ENCODE assay signal across 8 cellular contexts in the genomic region with DNA sequence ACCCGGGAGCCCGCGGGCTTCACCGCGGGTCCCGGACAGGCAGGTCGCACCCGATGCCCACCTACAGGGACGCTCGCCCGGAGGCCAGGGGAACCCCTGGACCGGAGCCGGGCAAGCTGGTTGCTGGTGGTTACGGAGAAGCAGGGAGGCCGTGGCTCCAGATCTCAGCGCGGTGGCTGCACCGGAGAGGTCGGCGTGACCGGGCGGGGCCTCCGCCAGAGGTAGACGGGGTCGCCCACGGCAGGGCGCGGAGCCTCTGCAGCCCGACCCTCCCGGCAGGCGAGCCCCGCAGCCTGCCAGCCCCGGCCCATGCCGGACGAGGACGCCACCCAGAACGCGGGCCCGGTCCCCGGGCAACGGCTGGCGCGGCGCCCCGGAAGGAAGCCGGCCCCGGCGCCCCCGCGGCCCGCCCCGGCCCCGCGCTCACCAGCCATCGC. TPM values are rescaled to one million over a fixed set of nuclear protein-coding genes. Genes with fewer than 3 reads are reported as not detected.
DNase-seq lines count a peak whose midpoint lies in the region; ATAC-seq and TF ChIP-seq lines count a peak whose summit lies in the region.

No MANE protein-coding gene starts in this region.

- WGBS in lower leg skin, 2 donors, result 0% methylated on average over 19 to 23 of the region's 55 CpGs
- 0% methylated on average over 1 to 35 of the region's 55 CpGs for WGBS in upper lobe of left lung, 2 donors

- TF ChIP-seq EP300 in upper lobe of left lung (IDR thresholded peaks at IDR 0.05), result no peak

- H3K9ac ChIP-seq in BLaER1, result peak overlapping the region; percentile 87

- in situ Hi-C loops in astrocyte of the spinal cord (cut with HindIII; ENCODE audit: low sequenced_read_pairs), result no loop called here

- H3K4me3 ChIP-seq in BLaER1, result peak overlapping the region; percentile 91
- peak overlapping the region; percentile 65 for H3K4me3 ChIP-seq in astrocyte of the spinal cord (ENCODE audit: low read depth, low read length)
- H3K4me3 ChIP-seq in lower leg skin (ENCODE audit: low read depth, poor library complexity, severe bottlenecking), result peak overlapping the region; percentile 60
- H3K4me3 ChIP-seq in upper lobe of left lung, result peak overlapping the region; percentile 45 to 98 (median 88)

- ATAC-seq in GM19395 (IDR thresholded peaks at IDR 0.05; ENCODE audit: unreplicated experiment) (peak; percentile 44), HG03460 (IDR thresholded peaks at IDR 0.05; ENCODE audit: unreplicated experiment) (peak; percentile 21), upper lobe of left lung (ENCODE audit: low FRiP score in 2 of 2) (no peak)

- intact Hi-C loops in lower leg skin (cut with DNase I; ENCODE audit: low total_unique reads), result no loop called here

- TF ChIP-seq POLR2A in lower leg skin (IDR thresholded peaks at IDR 0.05), result no peak
- TF ChIP-seq POLR2A in upper lobe of left lung (IDR thresholded peaks at IDR 0.05), result no peak

- H3K4me1 ChIP-seq in BLaER1 (peaks cover 39% of the 10 kb centered on the region), upper lobe of left lung (peaks cover 8 to 28% (median 17%) of the 10 kb centered on the region in 4 donors)

- H3K27ac ChIP-seq in BLaER1 (peak overlapping the region; percentile 76), upper lobe of left lung (peak overlapping the region in 3 of 4 donors; percentile 59 to 81 (median 62))

- H4K20me1 ChIP-seq in BLaER1, result peaks cover 77% of the 10 kb centered on the region

- DNase-seq in astrocyte of the spinal cord (ENCODE audit: low read depth, low spot score) (no peak), lower leg skin (ENCODE audit: low spot score in 2 of 2) (no peak), upper lobe of left lung (no peak), hippocampal formation (lab: John Stamatoyannopoulos, UW) (no peak), kidney tubule cell (ENCODE audit: low spot score) (no peak)

- TF ChIP-seq CTCF in astrocyte of the spinal cord (IDR thresholded peaks at IDR 0.05; ENCODE audit: low read depth, low read length), result no peak
- TF ChIP-seq CTCF in lower leg skin (IDR thresholded peaks at IDR 0.05), result no peak
- TF ChIP-seq CTCF in upper lobe of left lung (IDR thresholded peaks at IDR 0.05), result peak in 1 of 6 experiments; percentile 13

- no peaks in the 10 kb centered on the region for H3K27me3 ChIP-seq in BLaER1
- no peaks in the 10 kb centered on the region for H3K27me3 ChIP-seq in upper lobe of left lung

- H3K9me3 ChIP-seq in BLaER1 (no peaks in the 10 kb centered on the region), upper lobe of left lung (no peaks in the 10 kb centered on the region)

- H3K4me2 ChIP-seq in BLaER1, result peak overlapping the region; percentile 91

- H3K36me3 ChIP-seq in BLaER1 (peaks cover 79% of the 10 kb centered on the region), upper lobe of left lung (peaks cover 10 to 65% (median 60%) of the 10 kb centered on the region in 4 donors)

RNA-seq across cellular contexts. Expression of a gene that starts 0.3 kb away (rescaled TPM):
- total RNA-seq in lower leg skin (10 to 100 TPM; 16.2 to 37.0 (median 25.3) TPM), upper lobe of left lung (10 to 100 TPM; 29.1 to 63.1 (median 52.2) TPM)

RNA-seq across cellular contexts. Expression of a gene that starts 7.1 kb away (rescaled TPM):
- total RNA-seq in lower leg skin (10 to 100 TPM; 32.0 to 44.6 (median 38.0) TPM), upper lobe of left lung (10 to 100 TPM; 35.7 to 87.0 (median 39.7) TPM)

RNA-seq across cellular contexts. Expression of a gene that starts 8.8 kb away (rescaled TPM):
- total RNA-seq in lower leg skin (1 to 10 TPM in 2 of 4 donors, under 1 TPM in 1, not detected in 1; 0.71 to 3.3 (median 2.0) TPM), upper lobe of left lung (1 to 10 TPM in 1 of 6 donors, under 1 TPM in 2, not detected in 3; 0.37 to 1.8 (median 0.94) TPM)

RNA-seq across cellular contexts. Expression of a gene that starts 16.7 kb away (rescaled TPM):
- total RNA-seq in lower leg skin (10 to 100 TPM; 17.4 to 23.2 (median 19.7) TPM), upper lobe of left lung (10 to 100 TPM; 23.0 to 46.4 (median 28.8) TPM)

RNA-seq across cellular contexts. Expression of a gene that starts 19.3 kb away (rescaled TPM):
- total RNA-seq in lower leg skin (100 to 1,000 TPM in 2 of 4 donors, 10 to 100 TPM in 2; 92.3 to 152 (median 107) TPM), upper lobe of left lung (100 to 1,000 TPM in 3 of 6 donors, 10 to 100 TPM in 3; 24.1 to 138 (median 99.2) TPM)

Comparison
In these comparisons a context has a peak if more than half of its experiments do, and no peak if none do; other contexts are left out.
1. ATAC-seq: peak in GM19395 (single experiment) and HG03460 (single experiment); none in upper lobe of left lung (0 of 2).
2. Peak in every context shown above with its lines, with median percentiles within 50 percentile points of each other: H3K4me3 ChIP-seq.